8 cellular contexts compared by ENCODE assay signal in genomic region chr1:172699111-172699510, GRCh38. TPM values are rescaled to one million over a fixed set of nuclear protein-coding genes. Genes with fewer than 3 reads are reported as not detected.
DNase-seq lines count a peak whose midpoint lies in the region; ATAC-seq and TF ChIP-seq lines count a peak whose summit lies in the region.

No MANE protein-coding gene starts in this region.

- no peaks in the 10 kb centered on the region for H3K4me1 ChIP-seq in SJCRH30

- peak; percentile 43 for DNase-seq in activated CD4-positive, CD25-positive, alpha-beta regulatory T cell treated with anti-CD3 and anti-CD28 coated beads, Interleukin-2, amount 50 U/mL, for 72 hours
- DNase-seq in choroid plexus epithelial cell (ENCODE audit: low read depth) (peak; percentile 76), NCI-H748 treated with DMSO at 0.1 percent for 48 hours (lab: John Stamatoyannopoulos, UW) (no peak), SJCRH30 (no peak)
- DNase-seq in stimulated activated CD4-positive, alpha-beta T cell treated with anti-CD3 and anti-CD28 coated beads, Interleukin-2, amount 100 ng/mL, for 4 hours (ENCODE audit: low read depth), result peak; percentile 79

- H3K4me3 ChIP-seq in choroid plexus epithelial cell (ENCODE audit: low read depth, low read length), result no peak overlapping the region
- no peak overlapping the region for H3K4me3 ChIP-seq in SJCRH30

- no peak for TF ChIP-seq CTCF in choroid plexus epithelial cell (conservative IDR thresholded peaks at IDR 0.05; ENCODE audit: low read depth, low read length)

- H3K27ac ChIP-seq in SJCRH30, result no peak overlapping the region

- ATAC-seq in GM18868 (IDR thresholded peaks at IDR 0.05; ENCODE audit: unreplicated experiment) (peak; percentile 78), HG03175 (IDR thresholded peaks at IDR 0.05; ENCODE audit: unreplicated experiment) (peak; percentile 77), HG03469 (IDR thresholded peaks at IDR 0.05; ENCODE audit: unreplicated experiment) (no peak)

- H3K9me3 ChIP-seq in SJCRH30 (replicated peaks), result no peaks in the 10 kb centered on the region

- H3K27me3 ChIP-seq in SJCRH30, result no peaks in the 10 kb centered on the region

- H3K36me3 ChIP-seq in SJCRH30, result no peaks in the 10 kb centered on the region

RNA-seq across cellular contexts. Expression of gene FASLG, which starts 40.2 kb away (rescaled TPM):
- total RNA-seq in SJCRH30 (2014; rRNA removed; shearing (Covaris generic)), result not detected in 2 replicates

Comparison
In these comparisons a context has a peak if more than half of its experiments do, and no peak if none do; other contexts are left out.
1. DNase-seq: peak in activated CD4-positive, CD25-positive, alpha-beta regulatory T cell treated with anti-CD3 and anti-CD28 coated beads, Interleukin-2, amount 50 U/mL, for 72 hours (single experiment), choroid plexus epithelial cell (single experiment) and stimulated activated CD4-positive, alpha-beta T cell treated with anti-CD3 and anti-CD28 coated beads, Interleukin-2, amount 100 ng/mL, for 4 hours (single experiment); none in NCI-H748 treated with DMSO at 0.1 percent for 48 hours (single experiment) and SJCRH30 (0 of 2).